In the genomic region with DNA sequence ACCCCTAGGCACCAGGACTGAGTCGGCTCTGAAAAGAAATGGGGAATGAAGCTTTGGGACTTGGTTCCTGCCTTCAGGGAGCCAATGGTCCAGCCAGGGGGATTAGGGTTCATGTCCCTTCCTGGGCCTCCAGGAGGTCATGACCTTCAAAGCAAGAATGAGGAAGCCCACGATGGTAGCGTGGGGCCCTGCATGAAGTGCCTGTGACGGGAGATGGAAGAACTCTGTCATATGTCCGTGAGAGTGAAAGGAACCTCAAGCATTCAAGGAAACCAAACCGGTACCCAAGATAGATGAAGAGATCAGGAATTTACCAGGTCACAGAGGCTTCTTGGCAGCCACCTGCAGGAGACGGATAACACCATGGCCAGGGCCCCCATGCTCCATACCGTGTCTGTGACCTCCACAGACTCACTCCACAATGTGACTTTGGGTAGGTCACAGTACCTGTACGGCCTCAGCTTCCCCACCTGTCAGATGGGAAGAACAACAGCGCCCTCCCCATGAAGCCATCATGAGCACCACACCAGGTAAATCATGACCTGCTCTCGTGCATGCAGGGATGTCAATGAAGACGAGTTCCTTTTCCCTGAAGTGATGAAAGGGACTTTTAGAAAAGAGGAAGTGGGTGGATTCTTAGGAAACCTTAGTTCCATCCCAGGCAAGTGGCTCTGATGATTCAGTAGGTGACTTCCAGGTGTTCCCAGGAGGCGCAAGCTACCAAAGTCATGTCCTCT, we compare ENCODE assay signal across 1 cellular context.
TF ChIP-seq lines count a peak whose summit lies in the region.

No MANE protein-coding gene starts in this region.

TF ChIP-seq in SK-N-SH, 30 proteins besides CTCF, POLR2A, EP300 and RAD21 (continued from another document):
- TF ChIP-seq, protein P1, sequence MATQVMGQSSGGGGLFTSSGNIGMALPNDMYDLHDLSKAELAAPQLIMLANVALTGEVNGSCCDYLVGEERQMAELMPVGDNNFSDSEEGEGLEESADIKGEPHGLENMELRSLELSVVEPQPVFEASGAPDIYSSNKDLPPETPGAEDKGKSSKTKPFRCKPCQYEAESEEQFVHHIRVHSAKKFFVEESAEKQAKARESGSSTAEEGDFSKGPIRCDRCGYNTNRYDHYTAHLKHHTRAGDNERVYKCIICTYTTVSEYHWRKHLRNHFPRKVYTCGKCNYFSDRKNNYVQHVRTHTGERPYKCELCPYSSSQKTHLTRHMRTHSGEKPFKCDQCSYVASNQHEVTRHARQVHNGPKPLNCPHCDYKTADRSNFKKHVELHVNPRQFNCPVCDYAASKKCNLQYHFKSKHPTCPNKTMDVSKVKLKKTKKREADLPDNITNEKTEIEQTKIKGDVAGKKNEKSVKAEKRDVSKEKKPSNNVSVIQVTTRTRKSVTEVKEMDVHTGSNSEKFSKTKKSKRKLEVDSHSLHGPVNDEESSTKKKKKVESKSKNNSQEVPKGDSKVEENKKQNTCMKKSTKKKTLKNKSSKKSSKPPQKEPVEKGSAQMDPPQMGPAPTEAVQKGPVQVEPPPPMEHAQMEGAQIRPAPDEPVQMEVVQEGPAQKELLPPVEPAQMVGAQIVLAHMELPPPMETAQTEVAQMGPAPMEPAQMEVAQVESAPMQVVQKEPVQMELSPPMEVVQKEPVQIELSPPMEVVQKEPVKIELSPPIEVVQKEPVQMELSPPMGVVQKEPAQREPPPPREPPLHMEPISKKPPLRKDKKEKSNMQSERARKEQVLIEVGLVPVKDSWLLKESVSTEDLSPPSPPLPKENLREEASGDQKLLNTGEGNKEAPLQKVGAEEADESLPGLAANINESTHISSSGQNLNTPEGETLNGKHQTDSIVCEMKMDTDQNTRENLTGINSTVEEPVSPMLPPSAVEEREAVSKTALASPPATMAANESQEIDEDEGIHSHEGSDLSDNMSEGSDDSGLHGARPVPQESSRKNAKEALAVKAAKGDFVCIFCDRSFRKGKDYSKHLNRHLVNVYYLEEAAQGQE (IDR thresholded peaks at IDR 0.05; ENCODE audit: low read depth, low read length): no peak
- TF ChIP-seq, protein P2, sequence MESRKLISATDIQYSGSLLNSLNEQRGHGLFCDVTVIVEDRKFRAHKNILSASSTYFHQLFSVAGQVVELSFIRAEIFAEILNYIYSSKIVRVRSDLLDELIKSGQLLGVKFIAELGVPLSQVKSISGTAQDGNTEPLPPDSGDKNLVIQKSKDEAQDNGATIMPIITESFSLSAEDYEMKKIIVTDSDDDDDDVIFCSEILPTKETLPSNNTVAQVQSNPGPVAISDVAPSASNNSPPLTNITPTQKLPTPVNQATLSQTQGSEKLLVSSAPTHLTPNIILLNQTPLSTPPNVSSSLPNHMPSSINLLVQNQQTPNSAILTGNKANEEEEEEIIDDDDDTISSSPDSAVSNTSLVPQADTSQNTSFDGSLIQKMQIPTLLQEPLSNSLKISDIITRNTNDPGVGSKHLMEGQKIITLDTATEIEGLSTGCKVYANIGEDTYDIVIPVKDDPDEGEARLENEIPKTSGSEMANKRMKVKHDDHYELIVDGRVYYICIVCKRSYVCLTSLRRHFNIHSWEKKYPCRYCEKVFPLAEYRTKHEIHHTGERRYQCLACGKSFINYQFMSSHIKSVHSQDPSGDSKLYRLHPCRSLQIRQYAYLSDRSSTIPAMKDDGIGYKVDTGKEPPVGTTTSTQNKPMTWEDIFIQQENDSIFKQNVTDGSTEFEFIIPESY (IDR thresholded peaks at IDR 0.05; ENCODE audit: borderline replicate concordance, low read depth): no peak
- TF ChIP-seq RXRA (IDR thresholded peaks at IDR 0.05; ENCODE audit: borderline replicate concordance, low read depth): no peak
